ENCODE assay signal across 1 cellular context in the genomic region with DNA sequence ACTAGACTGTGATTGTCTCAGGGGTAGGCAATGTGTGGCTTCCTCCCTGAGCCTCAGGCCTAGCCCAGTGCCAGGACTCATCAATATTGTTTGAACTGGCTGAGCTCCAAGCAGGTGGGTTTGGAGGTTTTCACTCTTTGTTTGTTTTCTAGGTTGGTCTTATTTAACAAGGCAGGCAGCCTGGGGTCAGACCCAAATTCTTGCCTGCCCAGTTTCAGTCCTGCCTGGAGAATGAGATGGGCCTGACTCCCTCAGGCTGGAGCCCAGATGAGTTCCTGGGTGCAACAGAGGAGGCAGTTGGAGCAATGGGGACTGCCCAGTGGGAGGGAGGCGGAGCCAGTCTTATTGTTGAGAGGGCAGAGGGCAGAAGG.
TF ChIP-seq lines count a peak whose summit lies in the region.

No MANE protein-coding gene starts in this region.

TF ChIP-seq in HEK293, 187 proteins besides CTCF, POLR2A, EP300 and RAD21 (continued from another document):
- TF ChIP-seq KLF17 (tag by site-specific recombination; IDR thresholded peaks at IDR 0.05) (peak; percentile 83), ZNF404 (tag by site-specific recombination; IDR thresholded peaks at IDR 0.05) (no peak)
